In genomic region chr11:12117200-12117995, GRCh38 we compare ENCODE assay signal across 11 cellular contexts. TPM values are rescaled to one million over a fixed set of nuclear protein-coding genes. Genes with fewer than 3 reads are reported as not detected.
DNase-seq lines count a peak whose midpoint lies in the region; ATAC-seq and TF ChIP-seq lines count a peak whose summit lies in the region.
"Had no signal": no experiment of that assay in that cellular context is flagged by ENCODE, and none has a peak within 500 bp of the region (broad histone marks: within the 10 kb centered on the region; RNA-seq: fewer than 3 reads in every experiment).

No MANE protein-coding gene starts in this region.

- H3K36me3 Mint-ChIP-seq in MCF 10A (ENCODE audit: insufficient read depth, unreplicated experiment) = peaks cover 28% of the 10 kb centered on the region

- peak overlapping the region in 3 of 4 donors; percentile 22 to 77 (median 66) for H3K27ac ChIP-seq in Peyer's patch
- peak overlapping the region; percentile 53 for H3K27ac ChIP-seq in left ventricle myocardium inferior (replicated peaks)
- H3K27ac ChIP-seq in stomach = peak overlapping the region in 4 of 5 donors; percentile 48 to 97 (median 60)

- peak; percentile 94 for TF ChIP-seq EP300 in stomach (IDR thresholded peaks at IDR 0.05)

- TF ChIP-seq CTCF in Peyer's patch (IDR thresholded peaks at IDR 0.05) (no peak), MCF 10A (IDR thresholded peaks at IDR 0.05; ENCODE audit: unreplicated experiment) (no peak), left ventricle myocardium inferior (IDR thresholded peaks at IDR 0.05; ENCODE audit: borderline replicate concordance) (no peak), stomach (IDR thresholded peaks at IDR 0.05) (no peak)

- peak overlapping the region; percentile 44 for H3K27ac Mint-ChIP-seq in MCF 10A (ENCODE audit: low read depth, unreplicated experiment)

- CTCF ChIA-PET in MCF 10A (lab: Yijun Ruan, JAX) = interaction anchor here (0.6 to 1.3 kb wide), 4 partner anchors 19 to 164 kb away, joined by 3 to 4 read pairs (median 4); no protein-coding TSS in a partner anchor

- no peaks in the 10 kb centered on the region for H3K9me3 Mint-ChIP-seq in MCF 10A (ENCODE audit: unreplicated experiment)

- no peak for DNase-seq in Peyer's patch
- DNase-seq in MCF 10A (ENCODE audit: unreplicated experiment) = no peak
- DNase-seq in left ventricle myocardium inferior = no peak
- DNase-seq in stomach = no peak
- DNase-seq in OCI-M2 (lab: John Stamatoyannopoulos, UW; ENCODE audit: unreplicated experiment) = no peak
- DNase-seq: COR-L47, NCI-H1694 treated with DMSO at 0.1 percent for 48 hours, SHP77 treated with DMSO at 0.1 percent for 48 hours had no signal

- no peak for TF ChIP-seq POLR2A in Peyer's patch (IDR thresholded peaks at IDR 0.05)
- TF ChIP-seq POLR2A in stomach (IDR thresholded peaks at IDR 0.05) = no peak

- peaks cover 35% of the 10 kb centered on the region for H3K4me1 Mint-ChIP-seq in MCF 10A (ENCODE audit: insufficient read depth, unreplicated experiment)

- BruUV-seq in MCF 10A (replicated peaks; lab: Mats Ljungman, UMichigan) = no TSS peak

- H3K4me1 ChIP-seq in Peyer's patch (peaks cover 0 to 63% (median 0%) of the 10 kb centered on the region in 4 donors), left ventricle myocardium inferior (peaks cover 94% of the 10 kb centered on the region), stomach (peaks cover 31 to 83% (median 55%) of the 10 kb centered on the region in 4 donors)

- POLR2A ChIA-PET in MCF 10A (lab: Yijun Ruan, JAX) = interaction anchor here (0.6 to 1.2 kb wide), 4 partner anchors 51 to 865 kb away, joined by 3 to 4 read pairs (median 3); no protein-coding TSS in a partner anchor

- H3K36me3 ChIP-seq in Peyer's patch (peaks cover 0 to 12% (median 0%) of the 10 kb centered on the region in 3 donors), left ventricle myocardium inferior (no peaks in the 10 kb centered on the region), stomach (peaks cover 0 to 10% (median 0%) of the 10 kb centered on the region in 4 donors)

- WGBS in stomach, 5 donors = 66 to 82% (median 73%) methylated on average over 5 of the region's 5 CpGs

- H3K27me3 ChIP-seq in Peyer's patch = no peaks in the 10 kb centered on the region
- H3K27me3 ChIP-seq in left ventricle myocardium inferior (ENCODE audit: low read depth) = no peaks in the 10 kb centered on the region
- H3K27me3 ChIP-seq in stomach = no peaks in the 10 kb centered on the region

- no peak overlapping the region for H3K4me3 Mint-ChIP-seq in MCF 10A (ENCODE audit: unreplicated experiment)

- H3K27me3 Mint-ChIP-seq in MCF 10A (ENCODE audit: insufficient read depth, unreplicated experiment) = no peaks in the 10 kb centered on the region

- H3K4me3 ChIP-seq in Peyer's patch = no peak overlapping the region
- H3K4me3 ChIP-seq in left ventricle myocardium inferior = no peak overlapping the region
- peak overlapping the region in 1 of 4 donors; percentile 3 for H3K4me3 ChIP-seq in stomach

- H3K9me3 ChIP-seq in Peyer's patch (no peaks in the 10 kb centered on the region), left ventricle myocardium inferior (replicated peaks) (no peaks in the 10 kb centered on the region), stomach (no peaks in the 10 kb centered on the region)

- intact Hi-C loops in MCF 10A (cut with micrococcal nuclease) = no loop called here
- intact Hi-C loops in left ventricle myocardium inferior (cut with micrococcal nuclease) = no loop called here
- intact Hi-C loops in stomach (cut with DNase I; ENCODE audit: low total_unique reads) = no loop called here

- ATAC-seq in HG03520 (IDR thresholded peaks at IDR 0.05; ENCODE audit: unreplicated experiment) (no peak), GM21526 (IDR thresholded peaks at IDR 0.05; ENCODE audit: low FRiP score, unreplicated experiment) (no peak)
- ATAC-seq: esophagus mucosa had no signal

RNA-seq across cellular contexts. Expression of gene MICAL2, which starts 7.0 kb away (rescaled TPM):
- total RNA-seq in Peyer's patch (100 to 1,000 TPM; 109 to 197 (median 183) TPM), MCF 10A (2022) (151 and 154 TPM in 2 replicates), left ventricle myocardium inferior (85.0 TPM), stomach (100 to 1,000 TPM in 2 of 5 donors, 10 to 100 TPM in 3; 82.6 to 165 (median 86.1) TPM)
- polyA plus RNA-seq in stomach = 10 to 100 TPM; 11.2 to 31.4 (median 13.3) TPM
